ENCODE assay signal across 1 cellular context in genomic region chr14:68377459-68377858, GRCh38.
TF ChIP-seq lines count a peak whose summit lies in the region.

No MANE protein-coding gene starts in this region.

TF ChIP-seq in SK-N-SH, 30 proteins besides CTCF, POLR2A, EP300 and RAD21 (continued from another document):
- TF ChIP-seq PBX3 (IDR thresholded peaks at IDR 0.05) (no peak), TEAD4 (IDR thresholded peaks at IDR 0.05; ENCODE audit: borderline replicate concordance, insufficient read depth) (no peak)
